In the genomic region with DNA sequence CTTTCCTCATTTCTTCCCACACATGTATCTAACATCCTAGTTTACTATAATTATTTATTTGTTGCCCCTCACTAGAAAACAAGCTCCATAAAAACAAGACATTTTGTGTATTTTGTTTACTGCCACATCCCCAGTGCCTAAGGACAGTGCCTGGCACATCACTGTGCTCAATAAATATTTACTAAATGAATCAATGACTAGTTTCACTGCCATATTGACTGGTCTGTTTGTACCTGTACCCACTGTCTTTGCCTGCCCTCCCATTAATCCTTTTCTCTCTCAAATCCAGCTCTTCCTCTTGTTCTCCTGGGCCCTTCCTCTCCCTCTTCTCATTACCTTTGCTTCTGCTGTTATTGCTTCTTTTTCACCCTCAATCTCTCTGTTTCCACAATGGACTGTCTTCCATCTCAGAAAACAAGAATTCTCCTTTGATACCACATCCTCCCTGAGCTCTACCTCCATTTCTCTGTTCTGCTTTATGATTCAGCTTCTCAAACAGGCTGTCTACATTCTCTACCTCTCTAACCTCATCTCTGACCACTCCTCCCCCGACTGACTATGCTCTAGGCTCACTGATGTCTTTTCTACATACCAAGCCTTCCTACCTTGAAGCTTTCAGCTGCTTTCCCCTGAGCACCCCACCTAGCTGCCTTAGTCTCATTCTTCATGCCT, we compare ENCODE assay signal across 14 cellular contexts. TPM values are rescaled to one million over a fixed set of nuclear protein-coding genes. Genes with fewer than 3 reads are reported as not detected.
DNase-seq lines count a peak whose midpoint lies in the region; ATAC-seq, FAIRE-seq and TF ChIP-seq lines count a peak whose summit lies in the region.
"Had no signal": no experiment of that assay in that cellular context is flagged by ENCODE, and none has a peak within 500 bp of the region (broad histone marks: within the 10 kb centered on the region; RNA-seq: fewer than 3 reads in every experiment).

No MANE protein-coding gene starts in this region.

- no peaks in the 10 kb centered on the region; the same call in 1 of the 2 replicates for H3K79me1 ChIP-seq in H1 (ENCODE audit: low read depth, low read length)

- TF ChIP-seq POLR2A in H1 (IDR thresholded peaks at IDR 0.05; ENCODE audit: control extremely low read depth in 1 of 2, low read depth in 2 of 2, low read length in 2 of 2) (no peak), esophagus muscularis mucosa (IDR thresholded peaks at IDR 0.05; ENCODE audit: low read depth) (no peak)

- DNase-seq in H1 (ENCODE audit: low read depth in 1 of 2, low spot score in 2 of 2) (no peak), AML-193 (lab: John Stamatoyannopoulos, UW) (no peak), mammary epithelial cell (no peak), esophagus muscularis mucosa (ENCODE audit: extremely low spot score) (no peak)
- no peak for DNase-seq in stimulated activated naive CD4-positive, alpha-beta T cell (lab: John Stamatoyannopoulos, UW)
- DNase-seq: central memory CD4-positive, alpha-beta T cell; NCI-H2171; stimulated activated CD4-positive, alpha-beta T cell treated with anti-CD3 and anti-CD28 coated beads, Interleukin-4, amount 100 ng/mL, for 1 hour had no signal

- H3K4me1 ChIP-seq in H1 (replicated peaks in 1 of 4; ENCODE audit: control insufficient read depth in 3 of 4, insufficient read depth in 4 of 4, low read length in 3 of 4) = no peaks in the 10 kb centered on the region
- H3K4me1 ChIP-seq in mammary epithelial cell (ENCODE audit: insufficient read depth, low read length) = no peaks in the 10 kb centered on the region
- peaks cover 0 to 2% (median 0%) of the 10 kb centered on the region in 4 donors for H3K4me1 ChIP-seq in esophagus muscularis mucosa
- H3K4me1 ChIP-seq: suprapubic skin had no signal

- H3K14ac ChIP-seq in H1 (ENCODE audit: insufficient read length) = no peak overlapping the region

- no peak overlapping the region for H2BK20ac ChIP-seq in H1 (ENCODE audit: low read length)

- H3K56ac ChIP-seq in H1 (replicated peaks; ENCODE audit: insufficient read length, low read depth, low read length) = no peak overlapping the region

- TF ChIP-seq EP300 in H1 (IDR thresholded peaks at IDR 0.05; ENCODE audit: borderline replicate concordance in 1 of 2, low read depth in 2 of 2, low read length in 2 of 2) (no peak), esophagus muscularis mucosa (IDR thresholded peaks at IDR 0.05) (no peak)

- no peak for FAIRE-seq in H1 (lab: Jason Lieb, UNC)
- FAIRE-seq: G401.6 had no signal

- H3K9me3 ChIP-seq in H1 (ENCODE audit: insufficient read depth in 2 of 2, low read depth in 1 of 2, low read length in 1 of 2) = no peaks in the 10 kb centered on the region
- no peaks in the 10 kb centered on the region for H3K9me3 ChIP-seq in mammary epithelial cell (replicated peaks; ENCODE audit: insufficient read depth, low read length)
- H3K9me3 ChIP-seq in esophagus muscularis mucosa = no peaks in the 10 kb centered on the region
- H3K9me3 ChIP-seq: suprapubic skin had no signal

- 79% methylated on average over 1 of the region's 1 CpG; no CpG with 5 or more reads in 1 of the 2 experiments for WGBS in H1 (ENCODE audit: extremely low coverage in 1 of 2, insufficient coverage in 1 of 2, insufficient read length in 1 of 2, insufficient replicate concordance in 2 of 2, low coverage in 1 of 2, low lambda C conversion rate in 2 of 2, missing lambda C conversion rate in 1 of 2), 2 experiments
- WGBS in mammary epithelial cell (ENCODE audit: low coverage, missing lambda C conversion rate) = 14% methylated on average over 1 of the region's 1 CpG
- 71% methylated on average over 1 of the region's 1 CpG for WGBS in esophagus muscularis mucosa

- dilution Hi-C loops in mammary epithelial cell (cut with HindIII; ENCODE audit: low sequenced_read_pairs) = no loop called here

- no peak overlapping the region for H3K9ac ChIP-seq in H1 (replicated peaks in 1 of 4; ENCODE audit: extremely low read depth in 1 of 4, low read depth in 3 of 4, low read length in 3 of 4)
- H3K9ac ChIP-seq in mammary epithelial cell (ENCODE audit: insufficient read depth, low read length) = no peak overlapping the region

- TF ChIP-seq RAD21 in H1 (IDR thresholded peaks at IDR 0.05 in 1 of 2, conservative IDR thresholded peaks at IDR 0.05 in 1 of 2; ENCODE audit: low read depth in 2 of 2, low read length in 2 of 2) = no peak

- H3K4me2 ChIP-seq in H1 (ENCODE audit: insufficient read depth in 1 of 2, low read depth in 2 of 2, low read length in 2 of 2) (no peak overlapping the region), mammary epithelial cell (ENCODE audit: insufficient read depth, low read depth, low read length) (no peak overlapping the region)

- H4K8ac ChIP-seq in H1 (ENCODE audit: extremely low read depth, insufficient read depth, low read length) = no peak overlapping the region

- H2AFZ ChIP-seq in H1 (ENCODE audit: low read length) (no peak overlapping the region), mammary epithelial cell (ENCODE audit: low read depth, low read length) (no peak overlapping the region)

- ATAC-seq in GM18867 (IDR thresholded peaks at IDR 0.05; ENCODE audit: unreplicated experiment) (peak; percentile 73), GM21423 (IDR thresholded peaks at IDR 0.05; ENCODE audit: unreplicated experiment) (peak; percentile 87), HG03097 (IDR thresholded peaks at IDR 0.05; ENCODE audit: low FRiP score, unreplicated experiment) (peak; percentile 58)

- in situ Hi-C loops in mammary epithelial cell (cut with MboI; ENCODE audit: low sequenced_read_pairs in 2 of 2) = no loop called here

- no peak overlapping the region; the same call in 1 of the 2 replicates for H2BK12ac ChIP-seq in H1 (ENCODE audit: low read depth, low read length)

- no peak overlapping the region for H3K4ac ChIP-seq in H1 (replicated peaks; ENCODE audit: insufficient read length, low read depth, low read length)

- H3K27me3 ChIP-seq in H1 (replicated peaks in 1 of 4; ENCODE audit: control insufficient read depth in 3 of 4, extremely low read depth in 1 of 4, insufficient read depth in 3 of 4, low read length in 3 of 4) = no peaks in the 10 kb centered on the region
- H3K27me3 ChIP-seq in mammary epithelial cell (ENCODE audit: insufficient read depth, low read length) = no peaks in the 10 kb centered on the region
- no peaks in the 10 kb centered on the region for H3K27me3 ChIP-seq in esophagus muscularis mucosa
- H3K27me3 ChIP-seq: suprapubic skin had no signal

- H3K27ac ChIP-seq in H1 (ENCODE audit: low read depth, low read length) = no peak overlapping the region
- H3K27ac ChIP-seq in mammary epithelial cell (ENCODE audit: insufficient read depth, low read depth, low read length) = no peak overlapping the region
- no peak overlapping the region for H3K27ac ChIP-seq in esophagus muscularis mucosa (replicated peaks in 1 of 4)
- H3K27ac ChIP-seq: epithelial cell of prostate, suprapubic skin had no signal

- H3K79me2 ChIP-seq in H1 (ENCODE audit: control insufficient read depth in 1 of 2, insufficient read depth in 2 of 2, low read length in 2 of 2) (no peaks in the 10 kb centered on the region), mammary epithelial cell (ENCODE audit: insufficient read depth, low read length) (no peaks in the 10 kb centered on the region)

- no peak overlapping the region for H3K18ac ChIP-seq in H1 (ENCODE audit: extremely low read depth, low read length)

- POLR2A ChIA-PET in H1 (lab: Charles Lee; ENCODE audit: partially characterized antibody) = interaction anchor here (1.2 to 1.5 kb wide), 2 partner anchors 8 to 12 kb away, joined by 3 to 7 read pairs; a partner anchor contains a TSS

- H3K36me3 ChIP-seq in H1 (ENCODE audit: control insufficient read depth in 2 of 4, insufficient read depth in 4 of 4, low read length in 3 of 4) (no peaks in the 10 kb centered on the region), mammary epithelial cell (ENCODE audit: insufficient read depth, low read length) (no peaks in the 10 kb centered on the region), esophagus muscularis mucosa (no peaks in the 10 kb centered on the region)
- H3K36me3 ChIP-seq: suprapubic skin had no signal

- intact Hi-C loops in mammary epithelial cell (cut with micrococcal nuclease) = no loop called here
- intact Hi-C loops in esophagus muscularis mucosa (cut with DNase I) = no loop called here

- H3K23me2 ChIP-seq in H1 (ENCODE audit: low read depth, low read length) = peaks cover 3% of the 10 kb centered on the region; the same call in 1 of the 2 replicates

- H2BK5ac ChIP-seq in H1 (ENCODE audit: low read depth, low read length) = no peak overlapping the region

- H2BK15ac ChIP-seq in H1 (ENCODE audit: low read length) = no peak overlapping the region

- H3K4me3 ChIP-seq in H1 (ENCODE audit: extremely low read depth in 1 of 4, insufficient read depth in 2 of 4, low read depth in 3 of 4, low read length in 4 of 4) = no peak overlapping the region
- H3K4me3 ChIP-seq in mammary epithelial cell (replicated peaks in 1 of 3; ENCODE audit: insufficient read depth in 1 of 3, low read depth in 2 of 3, low read length in 3 of 3) = no peak overlapping the region
- H3K4me3 ChIP-seq in esophagus muscularis mucosa = no peak overlapping the region
- H3K4me3 ChIP-seq: suprapubic skin had no signal

- no peak overlapping the region for H2AK5ac ChIP-seq in H1 (ENCODE audit: low read depth, low read length)

- no peaks in the 10 kb centered on the region for H4K20me1 ChIP-seq in H1 (replicated peaks in 1 of 2; ENCODE audit: control insufficient read depth in 1 of 2, insufficient read depth in 2 of 2, low read length in 2 of 2)
- no peaks in the 10 kb centered on the region for H4K20me1 ChIP-seq in mammary epithelial cell (ENCODE audit: insufficient read depth, low read length)

- H4K91ac ChIP-seq in H1 (replicated peaks; ENCODE audit: insufficient read length, low read length) = no peak overlapping the region

- TF ChIP-seq CTCF in H1 (IDR thresholded peaks at IDR 0.05; ENCODE audit: control extremely low read depth in 1 of 3, insufficient read depth in 1 of 3, low read depth in 1 of 3, low read length in 3 of 3) (no peak), mammary epithelial cell (conservative IDR thresholded peaks at IDR 0.05 in 1 of 2, IDR thresholded peaks at IDR 0.05 in 1 of 2; ENCODE audit: extremely low read depth in 1 of 2, insufficient read depth in 1 of 2, low read depth in 1 of 2, low read length in 2 of 2) (no peak), esophagus muscularis mucosa (IDR thresholded peaks at IDR 0.05) (no peak)

- no peak overlapping the region for H3K23ac ChIP-seq in H1 (ENCODE audit: insufficient read length)

- no peak overlapping the region for H4K5ac ChIP-seq in H1 (ENCODE audit: insufficient read length, low read depth, low read length)

- H2BK120ac ChIP-seq in H1 (replicated peaks; ENCODE audit: low read depth, low read length) = no peak overlapping the region

- no TSS peak for BruUV-seq in mammary epithelial cell (replicated peaks; lab: Mats Ljungman, UMichigan)

- CTCF ChIA-PET in H1 (lab: Charles Lee; ENCODE audit: partially characterized antibody) (interaction anchor here (0.7 to 2.6 kb wide), 8 partner anchors 8 to 455 kb away, joined by 3 to 13 read pairs (median 4); a partner anchor contains a TSS), mammary epithelial cell (lab: Charles Lee; ENCODE audit: low non-redundant PET) (interaction anchor here (0.5 kb wide), 1 partner anchor 603 kb away, joined by 6 read pairs; no protein-coding TSS in a partner anchor)

RNA-seq across cellular contexts. Expression of a gene that starts 8.3 kb away (rescaled TPM):
- 38.0 and 39.0 TPM in 2 replicates for total RNA-seq in H1 (2021; fragmentation: NEBNext Ultra II Directional; extraction: Animal tissue kit (Norgen Biotek cat#: 25700))
- 9.0 and 21.7 TPM in 2 replicates for polyA plus RNA-seq in H1 (2011; rRNA removed)
- 21.6 TPM for polyA plus RNA-seq in H1 (2011; cell fraction: cytosol; rRNA removed)
- polyA plus RNA-seq in H1 (2011; cell fraction: nucleus; rRNA removed) = 19.3 TPM
- polyA plus RNA-seq in H1 (2012, experiment 1 of 2) = 20.5 to 36.1 TPM (median 21.9 TPM) in 4 replicates
- polyA plus RNA-seq in H1 (2012, experiment 2 of 2) = 5.1 TPM
- 94.1 TPM for polyA plus RNA-seq in H1 (2013, experiment 1 of 2)
- polyA plus RNA-seq in H1 (2013, experiment 2 of 2) = 93.3 TPM
- polyA minus RNA-seq in H1 (2011; rRNA and poly(A)+ RNA removed) = 11.2 and 43.1 TPM in 2 replicates
- polyA minus RNA-seq in H1 (2011; cell fraction: cytosol; rRNA and poly(A)+ RNA removed) = 14.6 TPM
- 25.2 TPM for polyA minus RNA-seq in H1 (2011; cell fraction: nucleus; rRNA and poly(A)+ RNA removed)
- 10 to 100 TPM; 16.5 to 29.9 TPM for total RNA-seq in mammary epithelial cell
- polyA plus RNA-seq in mammary epithelial cell = 9.2 TPM
- polyA minus RNA-seq in mammary epithelial cell = 3.3 TPM
- 10 to 100 TPM; 15.7 to 22.0 (median 19.2) TPM for total RNA-seq in esophagus muscularis mucosa
